6 cellular contexts compared by ENCODE assay signal in the genomic region with DNA sequence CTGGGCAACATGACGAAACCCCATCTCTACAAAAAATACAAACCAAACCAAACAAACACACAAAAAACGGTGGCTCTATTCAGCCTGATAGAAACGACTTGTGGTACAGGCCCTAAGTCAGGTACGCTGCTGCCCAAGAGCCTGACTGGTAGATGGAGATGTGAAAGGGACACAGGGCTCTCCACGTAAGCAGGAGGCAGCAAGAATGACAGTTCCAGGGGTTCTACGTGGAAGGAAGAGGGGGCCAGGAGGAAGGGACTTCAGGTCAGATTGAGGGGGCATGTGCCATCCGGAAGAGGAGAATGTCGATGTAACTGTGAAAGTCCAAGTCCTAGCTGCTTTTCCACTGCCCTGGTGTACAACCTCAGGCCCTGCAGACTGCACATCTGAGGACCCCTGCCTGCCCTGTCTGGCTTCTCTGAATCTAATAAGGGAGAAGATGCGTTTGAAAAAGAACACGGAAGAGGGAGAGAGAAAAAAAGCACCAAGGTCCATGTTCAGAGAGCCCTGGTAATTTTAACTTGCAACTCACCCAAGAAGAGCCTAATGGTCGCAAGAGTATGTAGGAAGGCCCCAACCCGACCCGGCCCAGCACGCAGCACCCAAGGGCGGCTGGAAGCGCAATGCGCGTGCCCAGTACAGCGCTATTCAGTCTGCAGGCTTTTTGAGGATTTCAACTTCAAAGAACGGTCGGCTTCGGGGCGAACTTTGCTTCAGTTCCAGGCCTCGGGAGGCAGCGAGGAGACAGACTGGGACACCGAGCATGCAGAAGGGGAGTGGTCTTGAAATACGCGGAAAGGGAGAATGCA. TPM values are rescaled to one million over a fixed set of nuclear protein-coding genes. Genes with fewer than 3 reads are reported as not detected.
A peak's percentile ranks its signal among the peaks of the same experiment; 100 is the strongest.
DNase-seq lines count a peak whose midpoint lies in the region; ATAC-seq and TF ChIP-seq lines count a peak whose summit lies in the region.

No MANE protein-coding gene starts in this region.

- H3K4me1 Mint-ChIP-seq in activated naive CD4-positive, alpha-beta T cell treated with anti-CD3 and anti-CD28 coated beads, Interleukin-2, amount 10 ng/mL, durations not matched to agents 7 days and 5 days: peaks cover 74% of the 10 kb centered on the region
- peaks cover 53% of the 10 kb centered on the region for H3K4me1 Mint-ChIP-seq in neural crest cell

- peak overlapping the region; percentile 96 for H3K4me3 ChIP-seq in brain microvascular endothelial cell (ENCODE audit: low read depth, low read length)

- TF ChIP-seq CTCF in brain microvascular endothelial cell (IDR thresholded peaks at IDR 0.05; ENCODE audit: low read depth, low read length, missing control alignments): no peak
- TF ChIP-seq CTCF in neural crest cell (conservative IDR thresholded peaks at IDR 0.05): no peak

- peaks cover 3% of the 10 kb centered on the region for H3K36me3 ChIP-seq in brain microvascular endothelial cell (replicated peaks)

- no peak for DNase-seq in activated naive CD4-positive, alpha-beta T cell treated with anti-CD3 and anti-CD28 coated beads, Interleukin-2, amount 10 ng/mL, durations not matched to agents 7 days and 5 days
- no peak for DNase-seq in activated naive CD4-positive, alpha-beta T cell treated with Interleukin-2 at 50 U/mL for 16 hours
- DNase-seq in brain microvascular endothelial cell: no peak
- no peak for DNase-seq in neural crest cell (ENCODE audit: low read depth, low spot score)
- no peak for DNase-seq in DMS 273 treated with DMSO at 0.1 percent for 48 hours (lab: John Stamatoyannopoulos, UW)

- H3K36me3 Mint-ChIP-seq in activated naive CD4-positive, alpha-beta T cell treated with anti-CD3 and anti-CD28 coated beads, Interleukin-2, amount 10 ng/mL, durations not matched to agents 7 days and 5 days: peaks cover 23% of the 10 kb centered on the region
- H3K36me3 Mint-ChIP-seq in neural crest cell (ENCODE audit: low read depth): peaks cover 2% of the 10 kb centered on the region

- peak overlapping the region; percentile 93 for H3K4me3 Mint-ChIP-seq in activated naive CD4-positive, alpha-beta T cell treated with anti-CD3 and anti-CD28 coated beads, Interleukin-2, amount 10 ng/mL, durations not matched to agents 7 days and 5 days
- peak overlapping the region; percentile 100 for H3K4me3 Mint-ChIP-seq in neural crest cell

- peak overlapping the region; percentile 71 for H3K27ac ChIP-seq in brain microvascular endothelial cell

- no peaks in the 10 kb centered on the region for H3K9me3 Mint-ChIP-seq in activated naive CD4-positive, alpha-beta T cell treated with anti-CD3 and anti-CD28 coated beads, Interleukin-2, amount 10 ng/mL, durations not matched to agents 7 days and 5 days
- no peaks in the 10 kb centered on the region for H3K9me3 Mint-ChIP-seq in neural crest cell

- H3K27me3 Mint-ChIP-seq in activated naive CD4-positive, alpha-beta T cell treated with anti-CD3 and anti-CD28 coated beads, Interleukin-2, amount 10 ng/mL, durations not matched to agents 7 days and 5 days: peaks cover 4% of the 10 kb centered on the region
- H3K27me3 Mint-ChIP-seq in neural crest cell (ENCODE audit: low read depth): peaks cover 6% of the 10 kb centered on the region

- CTCF ChIA-PET in activated naive CD4-positive, alpha-beta T cell treated with anti-CD3 and anti-CD28 coated beads, Interleukin-2, amount 10 ng/mL, durations not matched to agents 7 days and 5 days (lab: Charles Lee): interaction anchor here (1.2 to 5.6 kb wide), 3 partner anchors 17 to 45 kb away, joined by 3 to 95 read pairs (median 24); no protein-coding TSS in a partner anchor

- no peaks in the 10 kb centered on the region for H3K27me3 ChIP-seq in brain microvascular endothelial cell (replicated peaks)

- no peak for ATAC-seq in HG03565 (IDR thresholded peaks at IDR 0.05; ENCODE audit: unreplicated experiment)

- in situ Hi-C loops in brain microvascular endothelial cell (cut with HindIII; ENCODE audit: low pct_ligation_motif_present, low sequenced_read_pairs): no loop called here

- peak overlapping the region; percentile 98 for H3K27ac Mint-ChIP-seq in activated naive CD4-positive, alpha-beta T cell treated with anti-CD3 and anti-CD28 coated beads, Interleukin-2, amount 10 ng/mL, durations not matched to agents 7 days and 5 days
- peak overlapping the region; percentile 98 for H3K27ac Mint-ChIP-seq in neural crest cell (ENCODE audit: unreplicated experiment)

RNA-seq across cellular contexts. Expression of gene ZNRD2, which starts 0.9 kb away (rescaled TPM):
- total RNA-seq in neural crest cell: 32.2 and 33.2 TPM in 2 replicates

RNA-seq across cellular contexts. Expression of gene FAM89B, which starts 3.0 kb away (rescaled TPM):
- 82.4 and 86.3 TPM in 2 replicates for total RNA-seq in neural crest cell

RNA-seq across cellular contexts. Expression of gene EHBP1L1, which starts 6.5 kb away (rescaled TPM):
- total RNA-seq in neural crest cell: 13.6 and 15.3 TPM in 2 replicates

RNA-seq across cellular contexts. Expression of gene LTBP3, which starts 11.2 kb away (rescaled TPM):
- 21.0 and 22.5 TPM in 2 replicates for total RNA-seq in neural crest cell

RNA-seq across cellular contexts. Expression of gene KCNK7, which starts 26.2 kb away (rescaled TPM):
- 1.0 and 1.1 TPM in 2 replicates for total RNA-seq in neural crest cell
